In genomic region chr3:179933872-179934271, GRCh38 we compare ENCODE assay signal across 13 cellular contexts.
DNase-seq lines count a peak whose midpoint lies in the region; ATAC-seq and TF ChIP-seq lines count a peak whose summit lies in the region.
"Had no signal": no experiment of that assay in that cellular context is flagged by ENCODE, and none has a peak within 500 bp of the region (broad histone marks: within the 10 kb centered on the region; RNA-seq: fewer than 3 reads in every experiment).

No MANE protein-coding gene starts in this region.

- H4K20me1 ChIP-seq in OCI-LY1 (ENCODE audit: insufficient read depth, low read length), result no peaks in the 10 kb centered on the region

- H3K27ac Mint-ChIP-seq in naive thymus-derived CD8-positive, alpha-beta T cell, result no peak overlapping the region
- H3K27ac Mint-ChIP-seq in activated CD4-positive, alpha-beta T cell treated with anti-CD3 and anti-CD28 coated beads for 36 hours, result no peak overlapping the region
- H3K27ac Mint-ChIP-seq: CD4-positive, CD25-positive, alpha-beta regulatory T cell had no signal

- no peak overlapping the region for H3K9ac ChIP-seq in OCI-LY1 (ENCODE audit: low read length)

- no peaks in the 10 kb centered on the region for H3K4me1 Mint-ChIP-seq in naive thymus-derived CD8-positive, alpha-beta T cell
- H3K4me1 Mint-ChIP-seq in activated CD4-positive, alpha-beta T cell treated with anti-CD3 and anti-CD28 coated beads for 36 hours, result no peaks in the 10 kb centered on the region
- H3K4me1 Mint-ChIP-seq: CD4-positive, CD25-positive, alpha-beta regulatory T cell had no signal

- no peaks in the 10 kb centered on the region for H3K79me2 ChIP-seq in OCI-LY1 (ENCODE audit: insufficient read depth, low read length)

- intact Hi-C loops in activated CD4-positive, alpha-beta T cell treated with anti-CD3 and anti-CD28 coated beads for 36 hours (cut with DNase I, micrococcal nuclease), result no loop called here

- POLR2A ChIA-PET in naive thymus-derived CD8-positive, alpha-beta T cell (lab: Charles Lee), result no interaction called here
- POLR2A ChIA-PET in activated CD4-positive, alpha-beta T cell treated with anti-CD3 and anti-CD28 coated beads for 36 hours (lab: Charles Lee), result no interaction called here

- peaks cover 58% of the 10 kb centered on the region for H3K4me1 ChIP-seq in OCI-LY1 (ENCODE audit: insufficient read depth, low read length, severe bottlenecking)

- H2AFZ ChIP-seq in OCI-LY1 (ENCODE audit: low read length), result no peak overlapping the region

- no peak for TF ChIP-seq CTCF in OCI-LY1 (IDR thresholded peaks at IDR 0.05; ENCODE audit: low read length)

- no peaks in the 10 kb centered on the region for H3F3A ChIP-seq in OCI-LY1 (ENCODE audit: insufficient read depth, low read length)

- no peak for ATAC-seq in naive thymus-derived CD8-positive, alpha-beta T cell
- ATAC-seq in activated CD4-positive, alpha-beta T cell treated with anti-CD3 and anti-CD28 coated beads for 36 hours, result no peak
- ATAC-seq: K562, PC-3 had no signal

- H3K4me2 ChIP-seq in OCI-LY1 (ENCODE audit: low read length), result no peak overlapping the region; the same call in 1 of the 2 replicates

- no peaks in the 10 kb centered on the region for H3K9me3 Mint-ChIP-seq in naive thymus-derived CD8-positive, alpha-beta T cell
- H3K9me3 Mint-ChIP-seq in activated CD4-positive, alpha-beta T cell treated with anti-CD3 and anti-CD28 coated beads for 36 hours (ENCODE audit: low read depth), result no peaks in the 10 kb centered on the region

- peak; percentile 28 for DNase-seq in NCI-H1092 treated with DMSO at 0.1 percent for 48 hours (lab: John Stamatoyannopoulos, UW)
- DNase-seq in pons (ENCODE audit: low spot score), result peak; percentile 58
- DNase-seq in naive thymus-derived CD8-positive, alpha-beta T cell, result no peak
- no peak for DNase-seq in activated CD4-positive, alpha-beta T cell treated with anti-CD3 and anti-CD28 coated beads for 36 hours
- no peak for DNase-seq in activated effector memory CD4-positive, alpha-beta T cell treated with anti-CD3 and anti-CD28 coated beads, Interleukin-2, amount 50 U/mL, for 16 hours
- DNase-seq: CD4-positive, CD25-positive, alpha-beta regulatory T cell; H7; PC-3; Right ventricle myocardium superior had no signal

- peaks cover 10% of the 10 kb centered on the region; the same call in 1 of the 2 replicates for H3K36me3 ChIP-seq in KOPT-K1 (ENCODE audit: insufficient read depth, low read length)
- H3K36me3 ChIP-seq in OCI-LY1 (ENCODE audit: insufficient read depth, low read length), result peaks cover 7% of the 10 kb centered on the region

- CTCF ChIA-PET in activated CD4-positive, alpha-beta T cell treated with anti-CD3 and anti-CD28 coated beads for 36 hours (lab: Charles Lee), result interaction anchor here (0.6 kb wide), 1 partner anchor 17 kb away, joined by 3 read pairs; no protein-coding TSS in a partner anchor

- H3K27ac ChIP-seq in KOPT-K1 (ENCODE audit: low read depth, low read length, poor library complexity, severe bottlenecking), result peak overlapping the region; percentile 96
- H3K27ac ChIP-seq in OCI-LY1 (ENCODE audit: low read depth, low read length, poor library complexity, severe bottlenecking), result peak overlapping the region; percentile 24
- H3K27ac ChIP-seq: SK-N-MC had no signal

- no peaks in the 10 kb centered on the region for H3K27me3 ChIP-seq in OCI-LY1 (ENCODE audit: insufficient read depth, low read length)

- H3K9me3 ChIP-seq in KOPT-K1 (ENCODE audit: insufficient read depth, low read length, poor library complexity, severe bottlenecking) (peaks cover 13% of the 10 kb centered on the region), OCI-LY1 (ENCODE audit: low read length) (peaks cover 10% of the 10 kb centered on the region; the same call in 1 of the 2 replicates)

- H3K27me3 Mint-ChIP-seq in naive thymus-derived CD8-positive, alpha-beta T cell, result peaks cover 0 to 13% (median 7%) of the 10 kb centered on the region in 5 donors
- H3K27me3 Mint-ChIP-seq in activated CD4-positive, alpha-beta T cell treated with anti-CD3 and anti-CD28 coated beads for 36 hours, result peaks cover 6% of the 10 kb centered on the region

- H3K4me3 ChIP-seq in OCI-LY1 (ENCODE audit: low read depth, low read length, poor library complexity, severe bottlenecking), result no peak overlapping the region
- H3K4me3 ChIP-seq: K562, SK-N-MC had no signal

- H3K4me3 Mint-ChIP-seq in naive thymus-derived CD8-positive, alpha-beta T cell, result no peak overlapping the region
- H3K4me3 Mint-ChIP-seq in activated CD4-positive, alpha-beta T cell treated with anti-CD3 and anti-CD28 coated beads for 36 hours, result no peak overlapping the region
- H3K4me3 Mint-ChIP-seq: CD4-positive, CD25-positive, alpha-beta regulatory T cell had no signal

- H3K36me3 Mint-ChIP-seq in naive thymus-derived CD8-positive, alpha-beta T cell, result no peaks in the 10 kb centered on the region
- no peaks in the 10 kb centered on the region for H3K36me3 Mint-ChIP-seq in activated CD4-positive, alpha-beta T cell treated with anti-CD3 and anti-CD28 coated beads for 36 hours (ENCODE audit: low read depth)
- H3K36me3 Mint-ChIP-seq: CD4-positive, CD25-positive, alpha-beta regulatory T cell had no signal

- no peaks in the 10 kb centered on the region for H3K9me2 ChIP-seq in OCI-LY1 (ENCODE audit: low read depth, low read length)

Comparison
In these comparisons a context has a peak if more than half of its experiments do, and no peak if none do; other contexts are left out.
1. DNase-seq: peak in NCI-H1092 treated with DMSO at 0.1 percent for 48 hours (single experiment) and pons (single experiment); none in naive thymus-derived CD8-positive, alpha-beta T cell (0 of 10), activated CD4-positive, alpha-beta T cell treated with anti-CD3 and anti-CD28 coated beads for 36 hours (single experiment) and activated effector memory CD4-positive, alpha-beta T cell treated with anti-CD3 and anti-CD28 coated beads, Interleukin-2, amount 50 U/mL, for 16 hours (single experiment).